21 cellular contexts compared by ENCODE assay signal in the genomic region with DNA sequence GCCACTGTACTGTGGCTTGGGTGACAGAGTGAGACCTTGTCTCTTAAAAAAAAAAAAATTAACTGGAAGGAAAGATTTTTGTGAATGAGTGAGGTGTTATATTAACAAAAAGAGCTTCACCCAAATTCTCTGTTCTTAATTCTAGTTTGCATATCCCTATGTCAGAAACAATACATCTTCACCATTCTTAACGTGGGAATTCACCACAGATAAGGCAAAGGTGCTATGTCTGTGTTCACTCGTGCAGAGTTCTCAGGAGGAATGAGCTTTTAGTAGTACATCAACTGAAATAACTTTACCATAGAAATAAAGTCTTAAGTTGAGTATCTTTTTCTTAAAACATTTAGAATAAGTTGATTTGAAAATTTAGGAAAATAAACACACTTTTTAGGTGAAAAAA.
"Had no signal": no experiment of that assay in that cellular context is flagged by ENCODE, and none has a peak within 500 bp of the region (broad histone marks: within the 10 kb centered on the region; RNA-seq: fewer than 3 reads in every experiment).

No MANE protein-coding gene starts in this region.

- H3K4me1 ChIP-seq: breast epithelium had no signal

- H3K27ac ChIP-seq: breast epithelium, SK-N-MC, WERI-Rb-1 had no signal

- H3K9me3 ChIP-seq: breast epithelium had no signal

- H3K36me3 ChIP-seq: breast epithelium, WERI-Rb-1 had no signal

- DNase-seq: activated CD4-positive, alpha-beta T cell treated with anti-CD3 and anti-CD28 coated beads for 48 hours; activated CD4-positive, alpha-beta T cell treated with anti-CD3 and anti-CD28 coated beads, Interleukin-2, amount 50 U/mL, for 4 hours; activated CD8-positive, alpha-beta memory T cell treated with anti-CD3 and anti-CD28 coated beads, Interleukin-2, amount 10 ng/mL, durations not matched to agents 7 days and 5 days; activated effector memory CD4-positive, alpha-beta T cell treated with Interleukin-2 at 50 U/mL for 16 hours; activated naive CD4-positive, alpha-beta T cell; activated T-cell treated with anti-CD3 and anti-CD28 coated beads, Interleukin-2, amount 50 U/mL, for 24 hours; aorta; central memory CD4-positive, alpha-beta T cell; Kasumi-1; NCI-H1105 treated with DMSO at 0.1 percent for 48 hours; NCI-H1436 treated with DMSO at 0.1 percent for 48 hours; NCI-H187; NCI-H2081; NCI-H2171; NCI-H2227 treated with DMSO at 0.1 percent for 48 hours; NCI-H526 treated with DMSO at 0.1 percent for 48 hours; NCI-H82; T-helper 1 cell; WERI-Rb-1 had no signal

- ATAC-seq: activated CD8-positive, alpha-beta memory T cell treated with anti-CD3 and anti-CD28 coated beads, Interleukin-2, amount 10 ng/mL, durations not matched to agents 7 days and 5 days had no signal

- H3K27me3 ChIP-seq: breast epithelium had no signal

- H3K4me3 ChIP-seq: breast epithelium, SK-N-MC had no signal
